In genomic region chr14:61653507-61653906, GRCh38 we compare ENCODE assay signal across 9 cellular contexts. TPM values are rescaled to one million over a fixed set of nuclear protein-coding genes. Genes with fewer than 3 reads are reported as not detected.
A peak's percentile ranks its signal among the peaks of the same experiment; 100 is the strongest.
DNase-seq lines count a peak whose midpoint lies in the region; ATAC-seq and TF ChIP-seq lines count a peak whose summit lies in the region.
"Had no signal": no experiment of that assay in that cellular context is flagged by ENCODE, and none has a peak within 500 bp of the region (broad histone marks: within the 10 kb centered on the region; RNA-seq: fewer than 3 reads in every experiment).

No MANE protein-coding gene starts in this region.

- H3K4me1 Mint-ChIP-seq in effector memory CD8-positive, alpha-beta T cell (ENCODE audit: low read depth in 2 of 2): peaks cover 6 to 24% of the 10 kb centered on the region in 2 donors

- DNase-seq in heart left ventricle: peak in 3 of 5 donors; percentile 32 to 60 (median 51)
- DNase-seq in Right ventricle myocardium inferior (ENCODE audit: missing footprints): no peak
- peak; percentile 60 for DNase-seq in adipocyte (ENCODE audit: low read depth)
- peak; percentile 47 for DNase-seq in glomerular visceral epithelial cell (ENCODE audit: extremely low spot score)
- DNase-seq in vagina (ENCODE audit: extremely low spot score in 2 of 2): no peak
- no peak for DNase-seq in activated T-cell treated with anti-CD3 and anti-CD28 coated beads, Interleukin-2, amount 50 U/mL, for 1 hour
- DNase-seq in T-helper 9 cell: no peak
- DNase-seq in effector memory CD8-positive, alpha-beta T cell: no peak
- DNase-seq: SIG-M5 had no signal

- intact Hi-C loops in heart left ventricle (cut with DNase I) (loop anchor here in 1 of 10 donors (5.0 kb wide), 1 partner anchor 66 kb away; no protein-coding TSS in a partner anchor), Right ventricle myocardium inferior (cut with DNase I) (no loop called here), vagina (cut with DNase I) (no loop called here)

- peak overlapping the region; percentile 55 for H3K9ac ChIP-seq in adipocyte (ENCODE audit: low read length)

- no peaks in the 10 kb centered on the region for H3K9me3 Mint-ChIP-seq in effector memory CD8-positive, alpha-beta T cell

- H3K4me1 ChIP-seq in heart left ventricle (peaks cover 0 to 18% (median 8%) of the 10 kb centered on the region in 12 donors), adipocyte (ENCODE audit: control insufficient read depth, insufficient read depth, low read length) (peaks cover 18% of the 10 kb centered on the region), vagina (peaks cover 11% of the 10 kb centered on the region)

- no peak overlapping the region for H3K27ac Mint-ChIP-seq in effector memory CD8-positive, alpha-beta T cell

- H3K27me3 ChIP-seq in heart left ventricle (no peaks in the 10 kb centered on the region), adipocyte (replicated peaks; ENCODE audit: control insufficient read depth, insufficient read depth, low read length) (no peaks in the 10 kb centered on the region), vagina (no peaks in the 10 kb centered on the region)

- H3K27ac ChIP-seq in heart left ventricle (peak overlapping the region in 1 of 12 donors; percentile 43), vagina (peak overlapping the region; percentile 40)

- no peaks in the 10 kb centered on the region for H3K36me3 ChIP-seq in heart left ventricle
- no peaks in the 10 kb centered on the region for H3K36me3 ChIP-seq in adipocyte (ENCODE audit: control insufficient read depth, insufficient read depth, low read length, severe bottlenecking)
- no peaks in the 10 kb centered on the region for H3K36me3 ChIP-seq in vagina

- H3K36me3 Mint-ChIP-seq in effector memory CD8-positive, alpha-beta T cell (ENCODE audit: insufficient read depth): peaks cover 6% of the 10 kb centered on the region

- TF ChIP-seq POLR2A in heart left ventricle (IDR thresholded peaks at IDR 0.05) (no peak), vagina (IDR thresholded peaks at IDR 0.05) (no peak)

- H3K4me3 ChIP-seq in heart left ventricle (no peak overlapping the region), adipocyte (ENCODE audit: low read length) (peak overlapping the region; percentile 20), vagina (no peak overlapping the region)

- 17 to 34% (median 19%) methylated on average over 6 of the region's 6 CpGs for WGBS in heart left ventricle, 4 donors

- TF ChIP-seq CTCF in heart left ventricle (IDR thresholded peaks at IDR 0.05): no peak
- no peak for TF ChIP-seq CTCF in vagina (IDR thresholded peaks at IDR 0.05)

- H3K27me3 Mint-ChIP-seq in effector memory CD8-positive, alpha-beta T cell: no peaks in the 10 kb centered on the region

- ATAC-seq in heart left ventricle (peak in 2 of 4 donors; percentile 50 to 93), Right ventricle myocardium inferior (no peak)
- ATAC-seq in effector memory CD8-positive, alpha-beta T cell (replicated peaks): no peak

- H3K4me3 Mint-ChIP-seq in effector memory CD8-positive, alpha-beta T cell: no peak overlapping the region

- no peaks in the 10 kb centered on the region for H3K9me3 ChIP-seq in heart left ventricle
- H3K9me3 ChIP-seq in adipocyte (ENCODE audit: control insufficient read depth, low read length): no peaks in the 10 kb centered on the region
- no peaks in the 10 kb centered on the region for H3K9me3 ChIP-seq in vagina

RNA-seq across cellular contexts. Expression of gene HIF1A, which starts 41.8 kb away (rescaled TPM):
- total RNA-seq in heart left ventricle: 100 to 1,000 TPM in 1 of 9 donors, 10 to 100 TPM in 8; 52.4 to 157 (median 72.8) TPM
- 10 to 100 TPM; 12.8 to 76.3 TPM for polyA plus RNA-seq in heart left ventricle
- total RNA-seq in Right ventricle myocardium inferior: 53.4 TPM
- total RNA-seq in vagina: 140 TPM

Comparison
In these comparisons a context has a peak if more than half of its experiments do, and no peak if none do; other contexts are left out.
1. DNase-seq: peak in heart left ventricle (3 of 5), adipocyte (single experiment) and glomerular visceral epithelial cell (single experiment); none in Right ventricle myocardium inferior (single experiment), vagina (0 of 2), activated T-cell treated with anti-CD3 and anti-CD28 coated beads, Interleukin-2, amount 50 U/mL, for 1 hour (single experiment), T-helper 9 cell (single experiment) and effector memory CD8-positive, alpha-beta T cell (0 of 3).